ENCODE assay signal across 32 cellular contexts in the genomic region with DNA sequence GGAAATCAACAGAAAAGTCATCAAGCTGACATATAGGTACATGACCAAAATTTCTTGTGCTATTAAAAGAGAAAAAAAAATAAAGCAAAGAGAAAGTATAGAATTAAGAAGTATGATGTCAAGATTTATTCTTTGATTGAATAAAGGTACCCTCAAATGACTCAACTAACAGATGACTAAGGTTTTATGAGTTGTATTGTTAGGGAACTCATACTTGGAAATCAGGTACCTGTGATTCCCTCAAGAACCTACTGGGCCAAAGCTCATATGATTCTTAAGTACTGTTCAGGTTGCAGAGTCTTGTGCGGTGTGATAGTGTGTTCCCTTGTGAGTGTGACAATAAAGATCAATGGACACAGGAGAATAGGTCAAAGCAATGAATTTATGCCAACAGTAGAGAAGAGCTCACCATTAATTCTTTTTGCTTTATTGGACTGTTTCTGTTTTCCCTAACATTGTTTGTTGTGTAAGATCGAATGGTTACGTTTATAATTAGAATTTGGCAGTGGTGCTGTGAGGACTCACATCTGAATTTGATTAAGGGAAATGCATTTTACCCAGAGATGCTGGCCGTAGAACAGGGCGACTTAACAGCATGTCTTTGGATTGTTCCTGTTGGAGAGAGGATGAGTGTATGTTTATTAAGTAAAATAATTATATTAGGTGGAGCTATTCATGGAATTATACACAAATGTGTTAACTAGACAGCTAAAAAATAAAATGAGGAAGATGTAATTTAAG.
DNase-seq lines count a peak whose midpoint lies in the region; ATAC-seq and TF ChIP-seq lines count a peak whose summit lies in the region.
"Had no signal": no experiment of that assay in that cellular context is flagged by ENCODE, and none has a peak within 500 bp of the region (broad histone marks: within the 10 kb centered on the region; RNA-seq: fewer than 3 reads in every experiment).

No MANE protein-coding gene starts in this region.

- H3K27me3 Mint-ChIP-seq in activated CD4-positive, alpha-beta memory T cell treated with anti-CD3 and anti-CD28 coated beads for 36 hours, result no peaks in the 10 kb centered on the region
- H3K27me3 Mint-ChIP-seq: activated naive CD8-positive, alpha-beta T cell treated with anti-CD3 and anti-CD28 coated beads, Interleukin-2, amount 50 U/mL, for 24 hours; central memory CD8-positive, alpha-beta T cell; memory B cell had no signal

- H3K9me3 ChIP-seq in SK-N-SH, result no peaks in the 10 kb centered on the region
- H3K9me3 ChIP-seq: BLaER1, esophagus squamous epithelium, right atrium auricular region, SJSA1, upper lobe of left lung had no signal

- H3K9me2 ChIP-seq in SK-N-SH, result no peaks in the 10 kb centered on the region

- no peak overlapping the region; the same call in 1 of the 2 replicates for H3K4me2 ChIP-seq in SK-N-SH
- H3K4me2 ChIP-seq: BLaER1, smooth muscle cell had no signal

- no peak for TF ChIP-seq RAD21 in SK-N-SH (IDR thresholded peaks at IDR 0.05; ENCODE audit: low read length)

- WGBS in SK-N-SH (ENCODE audit: low lambda C conversion rate), result 25% methylated on average over 5 of the region's 5 CpGs

- POLR2A ChIA-PET in AG04449 (lab: Yijun Ruan, JAX) (interaction anchor here (0.9 kb wide), 1 partner anchor 10 kb away, joined by 4 read pairs; no protein-coding TSS in a partner anchor), SK-N-SH (lab: Yijun Ruan, JAX) (no interaction called here)
- POLR2A ChIA-PET in activated CD4-positive, alpha-beta memory T cell treated with anti-CD3 and anti-CD28 coated beads for 36 hours (lab: Charles Lee), result no interaction called here

- peak in 1 of 2 experiments; percentile 69; a peak in 3 of 4 replicates for TF ChIP-seq EP300 in SK-N-SH (IDR thresholded peaks at IDR 0.05; ENCODE audit: borderline replicate concordance in 1 of 2, low read depth in 1 of 2, low read length in 1 of 2)

- no peaks in the 10 kb centered on the region for H3K9me3 Mint-ChIP-seq in activated CD4-positive, alpha-beta memory T cell treated with anti-CD3 and anti-CD28 coated beads for 36 hours
- H3K9me3 Mint-ChIP-seq: activated naive CD8-positive, alpha-beta T cell treated with anti-CD3 and anti-CD28 coated beads, Interleukin-2, amount 50 U/mL, for 24 hours; memory B cell had no signal

- ATAC-seq in GM21737 (IDR thresholded peaks at IDR 0.05; ENCODE audit: unreplicated experiment) (no peak), omental fat pad (ENCODE audit: low FRiP score) (no peak), HG03378 (IDR thresholded peaks at IDR 0.05; ENCODE audit: unreplicated experiment) (no peak)
- ATAC-seq: activated naive CD8-positive, alpha-beta T cell treated with anti-CD3 and anti-CD28 coated beads, Interleukin-2, amount 50 U/mL, for 24 hours; left lobe of liver had no signal

- H3K36me3 ChIP-seq in SK-N-SH (replicated peaks in 1 of 2; ENCODE audit: control insufficient read depth in 1 of 2, insufficient read depth in 2 of 2, low read length in 1 of 2), result no peaks in the 10 kb centered on the region
- H3K36me3 ChIP-seq: BLaER1, esophagus squamous epithelium, right atrium auricular region, SJSA1, upper lobe of left lung had no signal

- peak overlapping the region; percentile 13 to 78; a peak in 3 of 4 replicates for H3K27ac ChIP-seq in SK-N-SH (ENCODE audit: low read depth in 2 of 2, low read length in 1 of 2)
- H3K27ac ChIP-seq: BLaER1, esophagus squamous epithelium, right atrium auricular region, SJSA1, upper lobe of left lung had no signal

- CTCF ChIA-PET in AG04449 (lab: Yijun Ruan, JAX) (interaction anchor here (0.8 to 1.7 kb wide), 3 partner anchors 14 to 75 kb away, joined by 3 to 7 read pairs (median 4); no protein-coding TSS in a partner anchor), SK-N-SH (lab: Yijun Ruan, JAX) (interaction anchor here (0.6 to 2.6 kb wide), 4 partner anchors 17 to 350 kb away, joined by 3 to 8 read pairs (median 3); partner anchors contain the start of gene SEMA3D)
- CTCF ChIA-PET in activated CD4-positive, alpha-beta memory T cell treated with anti-CD3 and anti-CD28 coated beads for 36 hours (lab: Charles Lee), result no interaction called here

- H2AFZ ChIP-seq in SK-N-SH (ENCODE audit: low read depth), result no peak overlapping the region

- intact Hi-C loops in activated CD4-positive, alpha-beta memory T cell treated with anti-CD3 and anti-CD28 coated beads for 36 hours (cut with micrococcal nuclease), result no loop called here

- no peaks in the 10 kb centered on the region for H4K20me1 ChIP-seq in SK-N-SH (ENCODE audit: insufficient read depth)
- H4K20me1 ChIP-seq: BLaER1 had no signal

- peaks cover 16% of the 10 kb centered on the region for H3F3A ChIP-seq in SK-N-SH (replicated peaks; ENCODE audit: insufficient read depth)

- no peak overlapping the region for H3K4me3 Mint-ChIP-seq in activated CD4-positive, alpha-beta memory T cell treated with anti-CD3 and anti-CD28 coated beads for 36 hours
- H3K4me3 Mint-ChIP-seq: activated naive CD8-positive, alpha-beta T cell treated with anti-CD3 and anti-CD28 coated beads, Interleukin-2, amount 50 U/mL, for 24 hours; central memory CD8-positive, alpha-beta T cell; memory B cell had no signal

- no peaks in the 10 kb centered on the region for H3K79me2 ChIP-seq in SK-N-SH (ENCODE audit: insufficient read depth)

- no peaks in the 10 kb centered on the region for H3K36me3 Mint-ChIP-seq in activated CD4-positive, alpha-beta memory T cell treated with anti-CD3 and anti-CD28 coated beads for 36 hours
- H3K36me3 Mint-ChIP-seq: memory B cell had no signal

- TF ChIP-seq CTCF in AG04449 (IDR thresholded peaks at IDR 0.05; ENCODE audit: insufficient read depth, low read length, missing control alignments) (no peak), SK-N-SH (IDR thresholded peaks at IDR 0.05) (no peak), omental fat pad (IDR thresholded peaks at IDR 0.05) (no peak)

- DNase-seq in AG04449 (ENCODE audit: low read depth, low spot score) (peak; percentile 33), GM04503 (ENCODE audit: low read depth) (peak; percentile 68), SK-N-SH (peak; percentile 12), fibroblast of peridontal ligament (ENCODE audit: extremely low read depth) (peak; percentile 93), omental fat pad (ENCODE audit: low spot score) (no peak)
- no peak for DNase-seq in activated CD4-positive, alpha-beta memory T cell treated with anti-CD3 and anti-CD28 coated beads for 36 hours
- DNase-seq: 8988T; activated CD4-positive, alpha-beta T cell treated with anti-CD3 and anti-CD28 coated beads, Interleukin-2, amount 50 U/mL, for 1 hour; activated CD4-positive, CD25-positive, alpha-beta regulatory T cell; activated gamma-delta T cell treated with Interleukin-2 at 50 U/mL for 16 hours; activated naive CD8-positive, alpha-beta T cell treated with anti-CD3 and anti-CD28 coated beads, Interleukin-2, amount 50 U/mL, for 24 hours; activated T-cell treated with anti-CD3 and anti-CD28 coated beads, Interleukin-2, amount 50 U/mL, for 48 hours; DMS153; esophagus squamous epithelium; glutamatergic neuron; KBM-7; NCI-H1092 treated with DMSO at 0.1 percent for 48 hours; NCI-H187; NCI-H2171; NCI-H510A; RPMI8226; stimulated activated naive CD4-positive, alpha-beta T cell; upper lobe of left lung had no signal

- H3K4me3 ChIP-seq in AG04449 (ENCODE audit: low read depth, low read length) (no peak overlapping the region), SK-N-SH (ENCODE audit: low read depth in 2 of 2, low read length in 1 of 2) (no peak overlapping the region)
- H3K4me3 ChIP-seq: BLaER1, esophagus squamous epithelium, right atrium auricular region, SJSA1, smooth muscle cell, upper lobe of left lung had no signal

- peaks cover 16 to 18% of the 10 kb centered on the region in 2 experiments; a peak in 3 of 4 replicates for H3K4me1 ChIP-seq in SK-N-SH (ENCODE audit: control insufficient read depth in 1 of 2, insufficient read depth in 2 of 2, low read depth in 1 of 2, low read length in 1 of 2)
- H3K4me1 ChIP-seq: BLaER1, esophagus squamous epithelium, right atrium auricular region, SJSA1 had no signal

- no peaks in the 10 kb centered on the region for H3K4me1 Mint-ChIP-seq in activated CD4-positive, alpha-beta memory T cell treated with anti-CD3 and anti-CD28 coated beads for 36 hours (ENCODE audit: low read depth)
- H3K4me1 Mint-ChIP-seq: activated naive CD8-positive, alpha-beta T cell treated with anti-CD3 and anti-CD28 coated beads, Interleukin-2, amount 50 U/mL, for 24 hours; central memory CD8-positive, alpha-beta T cell; memory B cell had no signal

- H3K27me3 ChIP-seq in SK-N-SH (ENCODE audit: insufficient read depth), result no peaks in the 10 kb centered on the region
- H3K27me3 ChIP-seq: BLaER1, esophagus squamous epithelium, right atrium auricular region, SJSA1, upper lobe of left lung had no signal

- H3K9ac ChIP-seq in SK-N-SH, result no peak overlapping the region
- H3K9ac ChIP-seq: BLaER1 had no signal

- no peak overlapping the region for H3K27ac Mint-ChIP-seq in activated CD4-positive, alpha-beta memory T cell treated with anti-CD3 and anti-CD28 coated beads for 36 hours
- H3K27ac Mint-ChIP-seq: activated naive CD8-positive, alpha-beta T cell treated with anti-CD3 and anti-CD28 coated beads, Interleukin-2, amount 50 U/mL, for 24 hours; memory B cell had no signal

TF ChIP-seq in SK-N-SH, 30 proteins besides CTCF, POLR2A, EP300 and RAD21 (continues in another document):
- TF ChIP-seq NFIC (IDR thresholded peaks at IDR 0.05; ENCODE audit: borderline replicate concordance) (peak; percentile 22; the same call in 1 of the 2 replicates), TEAD4 (IDR thresholded peaks at IDR 0.05; ENCODE audit: borderline replicate concordance, insufficient read depth) (peak; percentile 19; the same call in 1 of the 2 replicates), POLR2AphosphoS5 (IDR thresholded peaks at IDR 0.05; ENCODE audit: low read depth, low read length) (peak; percentile 42; the same call in 1 of the 2 replicates), TCF12 (IDR thresholded peaks at IDR 0.05) (peak; percentile 93), RCOR1 (IDR thresholded peaks at IDR 0.05; ENCODE audit: low read length) (peak; percentile 67; the same call in 1 of the 2 replicates), RXRA (IDR thresholded peaks at IDR 0.05; ENCODE audit: borderline replicate concordance, low read depth) (no peak), RFX5 (IDR thresholded peaks at IDR 0.05; ENCODE audit: low read length) (peak; percentile 20; the same call in 1 of the 2 replicates)
- TF ChIP-seq, protein P1, sequence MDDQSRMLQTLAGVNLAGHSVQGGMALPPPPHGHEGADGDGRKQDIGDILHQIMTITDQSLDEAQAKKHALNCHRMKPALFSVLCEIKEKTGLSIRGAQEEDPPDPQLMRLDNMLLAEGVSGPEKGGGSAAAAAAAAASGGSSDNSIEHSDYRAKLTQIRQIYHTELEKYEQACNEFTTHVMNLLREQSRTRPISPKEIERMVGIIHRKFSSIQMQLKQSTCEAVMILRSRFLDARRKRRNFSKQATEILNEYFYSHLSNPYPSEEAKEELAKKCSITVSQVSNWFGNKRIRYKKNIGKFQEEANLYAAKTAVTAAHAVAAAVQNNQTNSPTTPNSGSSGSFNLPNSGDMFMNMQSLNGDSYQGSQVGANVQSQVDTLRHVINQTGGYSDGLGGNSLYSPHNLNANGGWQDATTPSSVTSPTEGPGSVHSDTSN (IDR thresholded peaks at IDR 0.05), result peak; percentile 3; the same call in 1 of the 2 replicates

Comparison
In these comparisons a context has a peak if more than half of its experiments do, and no peak if none do; other contexts are left out.
1. DNase-seq: peak in AG04449 (single experiment), GM04503 (single experiment), SK-N-SH (single experiment) and fibroblast of peridontal ligament (single experiment); none in activated CD4-positive, alpha-beta memory T cell treated with anti-CD3 and anti-CD28 coated beads for 36 hours (single experiment) and omental fat pad (single experiment).